ENCODE assay signal across 1 cellular context in genomic region chr6:79250107-79250514, GRCh38.
A peak's percentile ranks its signal among the peaks of the same experiment; 100 is the strongest.
TF ChIP-seq lines count a peak whose summit lies in the region.

No MANE protein-coding gene starts in this region.

TF ChIP-seq in K562, 482 proteins besides CTCF, POLR2A, EP300 and RAD21 (continued from another document):
- peak; percentile 92 for TF ChIP-seq ZNF384 (IDR thresholded peaks at IDR 0.05; ENCODE audit: low read depth, low read length)
- TF ChIP-seq MCM2 (IDR thresholded peaks at IDR 0.05; ENCODE audit: low read depth): no peak
- TF ChIP-seq GABPB1 (CRISPR knock-in tag; IDR thresholded peaks at IDR 0.05): no peak
- no peak for TF ChIP-seq ZNF143 (CRISPR knock-in tag; IDR thresholded peaks at IDR 0.05)
- TF ChIP-seq, protein P1, sequence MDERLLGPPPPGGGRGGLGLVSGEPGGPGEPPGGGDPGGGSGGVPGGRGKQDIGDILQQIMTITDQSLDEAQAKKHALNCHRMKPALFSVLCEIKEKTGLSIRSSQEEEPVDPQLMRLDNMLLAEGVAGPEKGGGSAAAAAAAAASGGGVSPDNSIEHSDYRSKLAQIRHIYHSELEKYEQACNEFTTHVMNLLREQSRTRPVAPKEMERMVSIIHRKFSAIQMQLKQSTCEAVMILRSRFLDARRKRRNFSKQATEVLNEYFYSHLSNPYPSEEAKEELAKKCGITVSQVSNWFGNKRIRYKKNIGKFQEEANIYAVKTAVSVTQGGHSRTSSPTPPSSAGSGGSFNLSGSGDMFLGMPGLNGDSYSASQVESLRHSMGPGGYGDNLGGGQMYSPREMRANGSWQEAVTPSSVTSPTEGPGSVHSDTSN (CRISPR knock-in tag; IDR thresholded peaks at IDR 0.05; ENCODE audit: low read depth): no peak
- TF ChIP-seq, protein P1 (tag; conservative IDR thresholded peaks at IDR 0.05; ENCODE audit: low read depth): peak; percentile 42; the same call in 1 of the 2 replicates
- TF ChIP-seq ZNF707 (CRISPR knock-in tag; conservative IDR thresholded peaks at IDR 0.05): no peak
- TF ChIP-seq MEF2A (IDR thresholded peaks at IDR 0.05; ENCODE audit: control insufficient read depth, low read depth, low read length): peak; percentile 34; the same call in 1 of the 2 replicates
- TF ChIP-seq PRPF4 (IDR thresholded peaks at IDR 0.05; ENCODE audit: insufficient read depth, low read depth, low read length, poor library complexity, severe bottlenecking): no peak
- no peak for TF ChIP-seq ZNF133 (CRISPR knock-in tag; IDR thresholded peaks at IDR 0.05)
TF ChIP-seq in K562: peak in this region for 3.
